1 cellular context compared by ENCODE assay signal in the genomic region with DNA sequence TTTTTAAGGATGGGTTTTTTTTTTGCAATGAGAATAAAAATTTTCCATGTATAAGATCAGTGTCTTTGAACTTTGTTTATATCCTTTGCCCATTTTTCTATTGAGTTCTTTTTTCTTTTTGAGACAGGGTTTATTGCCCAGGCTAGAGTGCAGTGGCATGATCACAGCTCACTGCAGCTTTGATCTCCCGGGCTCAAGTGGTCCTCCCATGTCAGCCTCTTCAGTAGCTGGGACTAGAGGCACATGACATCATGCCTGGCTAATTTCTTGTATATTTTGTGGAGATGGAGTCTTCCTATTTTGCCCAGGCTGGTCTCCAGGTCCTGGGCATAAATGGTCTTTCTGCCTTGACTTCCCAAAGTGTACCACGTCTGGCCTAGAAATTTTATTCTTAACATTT.
TF ChIP-seq lines count a peak whose summit lies in the region.

No MANE protein-coding gene starts in this region.

TF ChIP-seq in HEK293, 187 proteins besides CTCF, POLR2A, EP300 and RAD21 (continued from another document):
- TF ChIP-seq, protein P1, sequence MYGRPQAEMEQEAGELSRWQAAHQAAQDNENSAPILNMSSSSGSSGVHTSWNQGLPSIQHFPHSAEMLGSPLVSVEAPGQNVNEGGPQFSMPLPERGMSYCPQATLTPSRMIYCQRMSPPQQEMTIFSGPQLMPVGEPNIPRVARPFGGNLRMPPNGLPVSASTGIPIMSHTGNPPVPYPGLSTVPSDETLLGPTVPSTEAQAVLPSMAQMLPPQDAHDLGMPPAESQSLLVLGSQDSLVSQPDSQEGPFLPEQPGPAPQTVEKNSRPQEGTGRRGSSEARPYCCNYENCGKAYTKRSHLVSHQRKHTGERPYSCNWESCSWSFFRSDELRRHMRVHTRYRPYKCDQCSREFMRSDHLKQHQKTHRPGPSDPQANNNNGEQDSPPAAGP (tag by site-specific recombination; IDR thresholded peaks at IDR 0.05), result no peak
- TF ChIP-seq ZNF248 (tag by site-specific recombination; IDR thresholded peaks at IDR 0.05) (no peak), ZBTB8A (tag by site-specific recombination; IDR thresholded peaks at IDR 0.05) (no peak), SP2 (tag by site-specific recombination; IDR thresholded peaks at IDR 0.05) (no peak), ZNF184 (tag by site-specific recombination; IDR thresholded peaks at IDR 0.05) (no peak), KLF8 (tag by site-specific recombination; IDR thresholded peaks at IDR 0.05) (no peak), HOXA7 (CRISPR knock-in tag; IDR thresholded peaks at IDR 0.05; ENCODE audit: borderline replicate concordance) (no peak), ZBTB20 (tag by site-specific recombination; IDR thresholded peaks at IDR 0.05) (no peak), ZNF202 (tag by site-specific recombination; IDR thresholded peaks at IDR 0.05; ENCODE audit: borderline replicate concordance) (no peak), OSR2 (tag by site-specific recombination; IDR thresholded peaks at IDR 0.05) (peak; percentile 97), ZNF791 (tag by site-specific recombination; IDR thresholded peaks at IDR 0.05) (no peak), SP3 (tag by site-specific recombination; IDR thresholded peaks at IDR 0.05) (no peak), ZNF354C (tag by site-specific recombination; IDR thresholded peaks at IDR 0.05; ENCODE audit: borderline replicate concordance, low read depth) (no peak), ZNF433 (tag by site-specific recombination; IDR thresholded peaks at IDR 0.05; ENCODE audit: low read depth) (no peak), ZNF324 (tag by site-specific recombination; IDR thresholded peaks at IDR 0.05) (no peak), ZNF133 (tag by site-specific recombination; IDR thresholded peaks at IDR 0.05) (no peak), SCRT2 (tag by site-specific recombination; IDR thresholded peaks at IDR 0.05) (no peak), ZNF585B (tag by site-specific recombination; IDR thresholded peaks at IDR 0.05) (no peak), ZEB2 (tag by site-specific recombination; IDR thresholded peaks at IDR 0.05) (no peak), ZNF175 (tag by site-specific recombination; IDR thresholded peaks at IDR 0.05) (no peak), ZNF416 (tag by site-specific recombination; IDR thresholded peaks at IDR 0.05) (no peak), ZBTB1 (tag by site-specific recombination; IDR thresholded peaks at IDR 0.05) (no peak), ZNF423 (tag by site-specific recombination; IDR thresholded peaks at IDR 0.05) (no peak), ZSCAN23 (tag by site-specific recombination; IDR thresholded peaks at IDR 0.05) (no peak), ZNF629 (tag by site-specific recombination; IDR thresholded peaks at IDR 0.05) (0 out of 2 replicates have a peak, but pooled peaks have one; percentile 13), ZNF677 (tag by site-specific recombination; IDR thresholded peaks at IDR 0.05) (no peak), ZNF670 (tag by site-specific recombination; IDR thresholded peaks at IDR 0.05; ENCODE audit: low read depth) (no peak), ZNF707 (tag by site-specific recombination; IDR thresholded peaks at IDR 0.05) (no peak), ZNF114 (tag by site-specific recombination; IDR thresholded peaks at IDR 0.05) (no peak), ZNF169 (tag by site-specific recombination; IDR thresholded peaks at IDR 0.05) (no peak), ZNF146 (tag by site-specific recombination; IDR thresholded peaks at IDR 0.05) (no peak), ZNF350 (tag by site-specific recombination; IDR thresholded peaks at IDR 0.05) (no peak), ZNF140 (tag by site-specific recombination; IDR thresholded peaks at IDR 0.05) (no peak), SETDB1 (IDR thresholded peaks at IDR 0.05; ENCODE audit: insufficient read length, low read length) (no peak), ZNF658 (tag by site-specific recombination; IDR thresholded peaks at IDR 0.05) (no peak), KLF10 (tag by site-specific recombination; IDR thresholded peaks at IDR 0.05) (no peak), TCF7L2 (IDR thresholded peaks at IDR 0.05; ENCODE audit: borderline replicate concordance, low read depth, low read length) (peak; percentile 22; the same call in 1 of the 2 replicates), KLF9 (tag by site-specific recombination; IDR thresholded peaks at IDR 0.05; ENCODE audit: low read depth) (no peak), ZNF843 (tag by site-specific recombination; IDR thresholded peaks at IDR 0.05) (no peak), ZNF776 (tag by site-specific recombination; IDR thresholded peaks at IDR 0.05; ENCODE audit: borderline replicate concordance) (no peak)
- TF ChIP-seq, protein P2, sequence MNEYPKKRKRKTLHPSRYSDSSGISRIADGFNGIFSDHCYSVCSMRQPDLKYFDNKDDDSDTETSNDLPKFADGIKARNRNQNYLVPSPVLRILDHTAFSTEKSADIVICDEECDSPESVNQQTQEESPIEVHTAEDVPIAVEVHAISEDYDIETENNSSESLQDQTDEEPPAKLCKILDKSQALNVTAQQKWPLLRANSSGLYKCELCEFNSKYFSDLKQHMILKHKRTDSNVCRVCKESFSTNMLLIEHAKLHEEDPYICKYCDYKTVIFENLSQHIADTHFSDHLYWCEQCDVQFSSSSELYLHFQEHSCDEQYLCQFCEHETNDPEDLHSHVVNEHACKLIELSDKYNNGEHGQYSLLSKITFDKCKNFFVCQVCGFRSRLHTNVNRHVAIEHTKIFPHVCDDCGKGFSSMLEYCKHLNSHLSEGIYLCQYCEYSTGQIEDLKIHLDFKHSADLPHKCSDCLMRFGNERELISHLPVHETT (tag by site-specific recombination; IDR thresholded peaks at IDR 0.05), result no peak
- TF ChIP-seq, protein P3, sequence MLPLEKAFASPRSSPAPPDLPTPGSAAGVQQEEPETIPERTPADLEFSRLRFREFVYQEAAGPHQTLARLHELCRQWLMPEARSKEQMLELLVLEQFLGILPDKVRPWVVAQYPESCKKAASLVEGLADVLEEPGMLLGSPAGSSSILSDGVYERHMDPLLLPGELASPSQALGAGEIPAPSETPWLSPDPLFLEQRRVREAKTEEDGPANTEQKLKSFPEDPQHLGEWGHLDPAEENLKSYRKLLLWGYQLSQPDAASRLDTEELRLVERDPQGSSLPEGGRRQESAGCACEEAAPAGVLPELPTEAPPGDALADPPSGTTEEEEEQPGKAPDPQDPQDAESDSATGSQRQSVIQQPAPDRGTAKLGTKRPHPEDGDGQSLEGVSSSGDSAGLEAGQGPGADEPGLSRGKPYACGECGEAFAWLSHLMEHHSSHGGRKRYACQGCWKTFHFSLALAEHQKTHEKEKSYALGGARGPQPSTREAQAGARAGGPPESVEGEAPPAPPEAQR (tag by site-specific recombination; IDR thresholded peaks at IDR 0.05), result no peak
- TF ChIP-seq, protein P4, sequence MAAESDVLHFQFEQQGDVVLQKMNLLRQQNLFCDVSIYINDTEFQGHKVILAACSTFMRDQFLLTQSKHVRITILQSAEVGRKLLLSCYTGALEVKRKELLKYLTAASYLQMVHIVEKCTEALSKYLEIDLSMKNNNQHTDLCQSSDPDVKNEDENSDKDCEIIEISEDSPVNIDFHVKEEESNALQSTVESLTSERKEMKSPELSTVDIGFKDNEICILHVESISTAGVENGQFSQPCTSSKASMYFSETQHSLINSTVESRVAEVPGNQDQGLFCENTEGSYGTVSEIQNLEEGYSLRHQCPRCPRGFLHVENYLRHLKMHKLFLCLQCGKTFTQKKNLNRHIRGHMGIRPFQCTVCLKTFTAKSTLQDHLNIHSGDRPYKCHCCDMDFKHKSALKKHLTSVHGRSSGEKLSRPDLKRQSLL (tag by site-specific recombination; IDR thresholded peaks at IDR 0.05), result peak; percentile 46; the same call in 1 of the 2 replicates
- TF ChIP-seq, protein P5, sequence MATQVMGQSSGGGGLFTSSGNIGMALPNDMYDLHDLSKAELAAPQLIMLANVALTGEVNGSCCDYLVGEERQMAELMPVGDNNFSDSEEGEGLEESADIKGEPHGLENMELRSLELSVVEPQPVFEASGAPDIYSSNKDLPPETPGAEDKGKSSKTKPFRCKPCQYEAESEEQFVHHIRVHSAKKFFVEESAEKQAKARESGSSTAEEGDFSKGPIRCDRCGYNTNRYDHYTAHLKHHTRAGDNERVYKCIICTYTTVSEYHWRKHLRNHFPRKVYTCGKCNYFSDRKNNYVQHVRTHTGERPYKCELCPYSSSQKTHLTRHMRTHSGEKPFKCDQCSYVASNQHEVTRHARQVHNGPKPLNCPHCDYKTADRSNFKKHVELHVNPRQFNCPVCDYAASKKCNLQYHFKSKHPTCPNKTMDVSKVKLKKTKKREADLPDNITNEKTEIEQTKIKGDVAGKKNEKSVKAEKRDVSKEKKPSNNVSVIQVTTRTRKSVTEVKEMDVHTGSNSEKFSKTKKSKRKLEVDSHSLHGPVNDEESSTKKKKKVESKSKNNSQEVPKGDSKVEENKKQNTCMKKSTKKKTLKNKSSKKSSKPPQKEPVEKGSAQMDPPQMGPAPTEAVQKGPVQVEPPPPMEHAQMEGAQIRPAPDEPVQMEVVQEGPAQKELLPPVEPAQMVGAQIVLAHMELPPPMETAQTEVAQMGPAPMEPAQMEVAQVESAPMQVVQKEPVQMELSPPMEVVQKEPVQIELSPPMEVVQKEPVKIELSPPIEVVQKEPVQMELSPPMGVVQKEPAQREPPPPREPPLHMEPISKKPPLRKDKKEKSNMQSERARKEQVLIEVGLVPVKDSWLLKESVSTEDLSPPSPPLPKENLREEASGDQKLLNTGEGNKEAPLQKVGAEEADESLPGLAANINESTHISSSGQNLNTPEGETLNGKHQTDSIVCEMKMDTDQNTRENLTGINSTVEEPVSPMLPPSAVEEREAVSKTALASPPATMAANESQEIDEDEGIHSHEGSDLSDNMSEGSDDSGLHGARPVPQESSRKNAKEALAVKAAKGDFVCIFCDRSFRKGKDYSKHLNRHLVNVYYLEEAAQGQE (tag by site-specific recombination; IDR thresholded peaks at IDR 0.05), result no peak
- TF ChIP-seq, protein P6, sequence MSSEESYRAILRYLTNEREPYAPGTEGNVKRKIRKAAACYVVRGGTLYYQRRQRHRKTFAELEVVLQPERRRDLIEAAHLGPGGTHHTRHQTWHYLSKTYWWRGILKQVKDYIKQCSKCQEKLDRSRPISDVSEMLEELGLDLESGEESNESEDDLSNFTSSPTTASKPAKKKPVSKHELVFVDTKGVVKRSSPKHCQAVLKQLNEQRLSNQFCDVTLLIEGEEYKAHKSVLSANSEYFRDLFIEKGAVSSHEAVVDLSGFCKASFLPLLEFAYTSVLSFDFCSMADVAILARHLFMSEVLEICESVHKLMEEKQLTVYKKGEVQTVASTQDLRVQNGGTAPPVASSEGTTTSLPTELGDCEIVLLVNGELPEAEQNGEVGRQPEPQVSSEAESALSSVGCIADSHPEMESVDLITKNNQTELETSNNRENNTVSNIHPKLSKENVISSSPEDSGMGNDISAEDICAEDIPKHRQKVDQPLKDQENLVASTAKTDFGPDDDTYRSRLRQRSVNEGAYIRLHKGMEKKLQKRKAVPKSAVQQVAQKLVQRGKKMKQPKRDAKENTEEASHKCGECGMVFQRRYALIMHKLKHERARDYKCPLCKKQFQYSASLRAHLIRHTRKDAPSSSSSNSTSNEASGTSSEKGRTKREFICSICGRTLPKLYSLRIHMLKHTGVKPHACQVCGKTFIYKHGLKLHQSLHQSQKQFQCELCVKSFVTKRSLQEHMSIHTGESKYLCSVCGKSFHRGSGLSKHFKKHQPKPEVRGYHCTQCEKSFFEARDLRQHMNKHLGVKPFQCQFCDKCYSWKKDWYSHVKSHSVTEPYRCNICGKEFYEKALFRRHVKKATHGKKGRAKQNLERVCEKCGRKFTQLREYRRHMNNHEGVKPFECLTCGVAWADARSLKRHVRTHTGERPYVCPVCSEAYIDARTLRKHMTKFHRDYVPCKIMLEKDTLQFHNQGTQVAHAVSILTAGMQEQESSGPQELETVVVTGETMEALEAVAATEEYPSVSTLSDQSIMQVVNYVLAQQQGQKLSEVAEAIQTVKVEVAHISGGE (tag by site-specific recombination; conservative IDR thresholded peaks at IDR 0.05; ENCODE audit: low read depth), result no peak
- TF ChIP-seq, protein P7, sequence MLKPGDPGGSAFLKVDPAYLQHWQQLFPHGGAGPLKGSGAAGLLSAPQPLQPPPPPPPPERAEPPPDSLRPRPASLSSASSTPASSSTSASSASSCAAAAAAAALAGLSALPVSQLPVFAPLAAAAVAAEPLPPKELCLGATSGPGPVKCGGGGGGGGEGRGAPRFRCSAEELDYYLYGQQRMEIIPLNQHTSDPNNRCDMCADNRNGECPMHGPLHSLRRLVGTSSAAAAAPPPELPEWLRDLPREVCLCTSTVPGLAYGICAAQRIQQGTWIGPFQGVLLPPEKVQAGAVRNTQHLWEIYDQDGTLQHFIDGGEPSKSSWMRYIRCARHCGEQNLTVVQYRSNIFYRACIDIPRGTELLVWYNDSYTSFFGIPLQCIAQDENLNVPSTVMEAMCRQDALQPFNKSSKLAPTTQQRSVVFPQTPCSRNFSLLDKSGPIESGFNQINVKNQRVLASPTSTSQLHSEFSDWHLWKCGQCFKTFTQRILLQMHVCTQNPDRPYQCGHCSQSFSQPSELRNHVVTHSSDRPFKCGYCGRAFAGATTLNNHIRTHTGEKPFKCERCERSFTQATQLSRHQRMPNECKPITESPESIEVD (tag by site-specific recombination; IDR thresholded peaks at IDR 0.05), result no peak
